ENCODE assay signal across 15 cellular contexts in genomic region chr4:126748736-126749135, GRCh38.
"Had no signal": no experiment of that assay in that cellular context is flagged by ENCODE, and none has a peak within 500 bp of the region (broad histone marks: within the 10 kb centered on the region; RNA-seq: fewer than 3 reads in every experiment).

No MANE protein-coding gene starts in this region.

- H3K27me3 ChIP-seq: right atrium auricular region, transverse colon had no signal

- H3K27ac Mint-ChIP-seq: activated CD8-positive, alpha-beta memory T cell treated with anti-CD3 and anti-CD28 coated beads, Interleukin-2, amount 10 ng/mL, durations not matched to agents 7 days and 5 days; activated naive CD4-positive, alpha-beta T cell treated with anti-CD3 and anti-CD28 coated beads, Interleukin-2, amount 50 U/mL, for 72 hours; natural killer cell; T-helper 2 cell treated with Interferon-gamma antibody and Interleukin-4, amounts not matched to agents 5 μg/mL and 100 μg/mL, for 36 hours had no signal

- DNase-seq: activated CD4-positive, alpha-beta T cell treated with anti-CD3 and anti-CD28 coated beads, Interleukin-2, amount 50 U/mL, for 48 hours; activated CD8-positive, alpha-beta memory T cell treated with anti-CD3 and anti-CD28 coated beads, Interleukin-2, amount 10 ng/mL, durations not matched to agents 7 days and 5 days; activated effector memory CD4-positive, alpha-beta T cell treated with anti-CD3 and anti-CD28 coated beads, Interleukin-2, amount 50 U/mL, for 16 hours; activated T-cell treated with anti-CD3 and anti-CD28 coated beads, Interleukin-2, amount 50 U/mL, for 4 hours; central memory CD4-positive, alpha-beta T cell; effector memory CD4-positive, alpha-beta T cell; natural killer cell; posterior cingulate gyrus; small intestine; SW 1271; transverse colon had no signal

- H3K4me1 ChIP-seq: right atrium auricular region, transverse colon had no signal

- H3K27ac ChIP-seq: epithelial cell of prostate, transverse colon had no signal

- H3K4me3 Mint-ChIP-seq: activated CD8-positive, alpha-beta memory T cell treated with anti-CD3 and anti-CD28 coated beads, Interleukin-2, amount 10 ng/mL, durations not matched to agents 7 days and 5 days; activated T-cell treated with anti-CD3 and anti-CD28 coated beads, Interleukin-2, amount 50 U/mL, for 4 hours; natural killer cell; T-helper 2 cell treated with Interferon-gamma antibody and Interleukin-4, amounts not matched to agents 5 μg/mL and 100 μg/mL, for 36 hours had no signal

- H3K36me3 Mint-ChIP-seq: activated CD8-positive, alpha-beta memory T cell treated with anti-CD3 and anti-CD28 coated beads, Interleukin-2, amount 10 ng/mL, durations not matched to agents 7 days and 5 days; natural killer cell had no signal

- H3K36me3 ChIP-seq: right atrium auricular region, transverse colon had no signal

- H3K4me3 ChIP-seq: right atrium auricular region, transverse colon had no signal

- H3K4me1 Mint-ChIP-seq: activated CD8-positive, alpha-beta memory T cell treated with anti-CD3 and anti-CD28 coated beads, Interleukin-2, amount 10 ng/mL, durations not matched to agents 7 days and 5 days; natural killer cell had no signal

- H3K27me3 Mint-ChIP-seq: activated CD8-positive, alpha-beta memory T cell treated with anti-CD3 and anti-CD28 coated beads, Interleukin-2, amount 10 ng/mL, durations not matched to agents 7 days and 5 days had no signal
